1 cellular context compared by ENCODE assay signal in the genomic region with DNA sequence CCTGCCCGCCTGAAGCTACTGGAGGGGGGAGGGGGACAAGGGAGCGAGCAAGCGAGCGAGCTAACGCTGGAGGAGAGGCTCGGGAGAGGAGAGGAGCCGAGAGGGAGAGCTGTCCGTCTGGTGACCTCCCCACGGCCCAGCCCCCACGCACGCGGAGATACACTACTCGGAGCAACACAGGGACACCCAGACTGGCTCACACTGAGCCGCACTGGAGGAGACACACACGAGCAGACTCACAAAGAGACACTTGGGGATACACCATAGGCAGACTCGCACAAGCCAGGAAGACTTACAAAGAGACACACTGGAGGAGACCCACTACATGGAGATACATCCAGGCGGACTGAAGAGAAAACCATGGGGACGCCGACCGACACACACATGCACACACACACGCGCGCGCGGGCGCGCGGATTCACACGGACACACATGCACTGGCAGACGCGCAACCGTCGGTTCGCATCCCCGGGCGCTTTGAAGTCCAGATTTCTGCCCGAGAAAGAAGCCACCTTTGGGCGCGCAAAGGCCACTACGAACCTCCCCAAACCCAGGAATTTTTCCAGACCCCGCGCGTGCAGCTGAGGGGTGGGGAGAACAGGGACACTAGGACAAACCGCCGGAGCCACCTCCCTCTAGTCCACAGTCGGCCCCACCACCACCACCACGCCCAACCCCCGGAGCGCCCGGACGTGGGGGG.
TF ChIP-seq lines count a peak whose summit lies in the region.

No MANE protein-coding gene starts in this region.

TF ChIP-seq in GM23338, 12 proteins besides CTCF, POLR2A, EP300 and RAD21 (continued from another document):
- TF ChIP-seq, protein P1, sequence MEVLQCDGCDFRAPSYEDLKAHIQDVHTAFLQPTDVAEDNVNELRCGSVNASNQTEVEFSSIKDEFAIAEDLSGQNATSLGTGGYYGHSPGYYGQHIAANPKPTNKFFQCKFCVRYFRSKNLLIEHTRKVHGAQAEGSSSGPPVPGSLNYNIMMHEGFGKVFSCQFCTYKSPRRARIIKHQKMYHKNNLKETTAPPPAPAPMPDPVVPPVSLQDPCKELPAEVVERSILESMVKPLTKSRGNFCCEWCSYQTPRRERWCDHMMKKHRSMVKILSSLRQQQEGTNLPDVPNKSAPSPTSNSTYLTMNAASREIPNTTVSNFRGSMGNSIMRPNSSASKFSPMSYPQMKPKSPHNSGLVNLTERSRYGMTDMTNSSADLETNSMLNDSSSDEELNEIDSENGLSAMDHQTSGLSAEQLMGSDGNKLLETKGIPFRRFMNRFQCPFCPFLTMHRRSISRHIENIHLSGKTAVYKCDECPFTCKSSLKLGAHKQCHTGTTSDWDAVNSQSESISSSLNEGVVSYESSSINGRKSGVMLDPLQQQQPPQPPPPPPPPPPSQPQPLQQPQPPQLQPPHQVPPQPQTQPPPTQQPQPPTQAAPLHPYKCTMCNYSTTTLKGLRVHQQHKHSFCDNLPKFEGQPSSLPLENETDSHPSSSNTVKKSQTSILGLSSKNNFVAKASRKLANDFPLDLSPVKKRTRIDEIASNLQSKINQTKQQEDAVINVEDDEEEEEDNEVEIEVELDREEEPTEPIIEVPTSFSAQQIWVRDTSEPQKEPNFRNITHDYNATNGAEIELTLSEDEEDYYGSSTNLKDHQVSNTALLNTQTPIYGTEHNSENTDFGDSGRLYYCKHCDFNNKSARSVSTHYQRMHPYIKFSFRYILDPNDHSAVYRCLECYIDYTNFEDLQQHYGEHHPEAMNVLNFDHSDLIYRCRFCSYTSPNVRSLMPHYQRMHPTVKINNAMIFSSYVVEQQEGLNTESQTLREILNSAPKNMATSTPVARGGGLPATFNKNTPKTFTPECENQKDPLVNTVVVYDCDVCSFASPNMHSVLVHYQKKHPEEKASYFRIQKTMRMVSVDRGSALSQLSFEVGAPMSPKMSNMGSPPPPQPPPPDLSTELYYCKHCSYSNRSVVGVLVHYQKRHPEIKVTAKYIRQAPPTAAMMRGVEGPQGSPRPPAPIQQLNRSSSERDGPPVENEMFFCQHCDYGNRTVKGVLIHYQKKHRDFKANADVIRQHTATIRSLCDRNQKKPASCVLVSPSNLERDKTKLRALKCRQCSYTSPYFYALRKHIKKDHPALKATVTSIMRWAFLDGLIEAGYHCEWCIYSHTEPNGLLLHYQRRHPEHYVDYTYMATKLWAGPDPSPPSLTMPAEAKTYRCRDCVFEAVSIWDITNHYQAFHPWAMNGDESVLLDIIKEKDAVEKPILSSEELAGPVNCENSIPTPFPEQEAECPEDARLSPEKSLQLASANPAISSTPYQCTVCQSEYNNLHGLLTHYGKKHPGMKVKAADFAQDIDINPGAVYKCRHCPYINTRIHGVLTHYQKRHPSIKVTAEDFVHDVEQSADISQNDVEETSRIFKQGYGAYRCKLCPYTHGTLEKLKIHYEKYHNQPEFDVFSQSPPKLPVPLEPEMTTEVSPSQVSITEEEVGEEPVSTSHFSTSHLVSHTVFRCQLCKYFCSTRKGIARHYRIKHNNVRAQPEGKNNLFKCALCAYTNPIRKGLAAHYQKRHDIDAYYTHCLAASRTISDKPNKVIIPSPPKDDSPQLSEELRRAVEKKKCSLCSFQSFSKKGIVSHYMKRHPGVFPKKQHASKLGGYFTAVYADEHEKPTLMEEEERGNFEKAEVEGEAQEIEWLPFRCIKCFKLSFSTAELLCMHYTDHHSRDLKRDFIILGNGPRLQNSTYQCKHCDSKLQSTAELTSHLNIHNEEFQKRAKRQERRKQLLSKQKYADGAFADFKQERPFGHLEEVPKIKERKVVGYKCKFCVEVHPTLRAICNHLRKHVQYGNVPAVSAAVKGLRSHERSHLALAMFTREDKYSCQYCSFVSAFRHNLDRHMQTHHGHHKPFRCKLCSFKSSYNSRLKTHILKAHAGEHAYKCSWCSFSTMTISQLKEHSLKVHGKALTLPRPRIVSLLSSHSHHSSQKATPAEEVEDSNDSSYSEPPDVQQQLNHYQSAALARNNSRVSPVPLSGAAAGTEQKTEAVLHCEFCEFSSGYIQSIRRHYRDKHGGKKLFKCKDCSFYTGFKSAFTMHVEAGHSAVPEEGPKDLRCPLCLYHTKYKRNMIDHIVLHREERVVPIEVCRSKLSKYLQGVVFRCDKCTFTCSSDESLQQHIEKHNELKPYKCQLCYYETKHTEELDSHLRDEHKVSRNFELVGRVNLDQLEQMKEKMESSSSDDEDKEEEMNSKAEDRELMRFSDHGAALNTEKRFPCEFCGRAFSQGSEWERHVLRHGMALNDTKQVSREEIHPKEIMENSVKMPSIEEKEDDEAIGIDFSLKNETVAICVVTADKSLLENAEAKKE (CRISPR knock-in tag; IDR thresholded peaks at IDR 0.05) = no peak
- TF ChIP-seq ZNF331 (CRISPR knock-in tag; IDR thresholded peaks at IDR 0.05; ENCODE audit: low read depth) (no peak), CREB1 (CRISPR knock-in tag; IDR thresholded peaks at IDR 0.05; ENCODE audit: low read depth) (no peak)
